ENCODE assay signal across 10 cellular contexts in the genomic region with DNA sequence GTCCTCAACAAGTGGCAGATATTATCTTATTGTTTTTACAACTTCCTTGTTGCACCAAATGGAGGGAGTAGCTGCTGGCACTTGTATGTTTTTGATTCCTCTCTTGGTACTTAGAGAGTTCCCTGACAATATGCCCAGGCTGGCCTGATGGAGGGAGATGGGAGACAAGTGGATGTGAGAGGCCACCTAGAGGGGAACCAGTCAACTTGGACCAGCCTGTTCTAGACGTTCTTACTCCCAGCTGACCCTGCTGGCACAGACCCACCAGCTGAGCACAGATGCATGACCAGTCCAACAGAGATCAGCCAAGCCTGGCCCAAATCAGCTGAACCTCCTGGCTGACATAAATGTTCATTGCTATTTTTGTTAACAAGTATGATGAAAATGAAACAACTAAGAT.
DNase-seq lines count a peak whose midpoint lies in the region; ATAC-seq and TF ChIP-seq lines count a peak whose summit lies in the region.
"Had no signal": no experiment of that assay in that cellular context is flagged by ENCODE, and none has a peak within 500 bp of the region (broad histone marks: within the 10 kb centered on the region; RNA-seq: fewer than 3 reads in every experiment).

No MANE protein-coding gene starts in this region.

- TF ChIP-seq CTCF in GM12864 (IDR thresholded peaks at IDR 0.05; ENCODE audit: low read depth, low read length, missing control alignments) (peak; percentile 18), fibroblast of mammary gland (conservative IDR thresholded peaks at IDR 0.05; ENCODE audit: control insufficient read depth, insufficient read depth, low read depth, low read length) (peak; percentile 29)

- ATAC-seq in GM18511 (IDR thresholded peaks at IDR 0.05; ENCODE audit: unreplicated experiment) (no peak), HG02798 (IDR thresholded peaks at IDR 0.05; ENCODE audit: poor library complexity, unreplicated experiment) (no peak)

- H3K4me3 ChIP-seq in GM12864 (ENCODE audit: low read depth, low read length), result no peak overlapping the region
- no peak overlapping the region for H3K4me3 ChIP-seq in fibroblast of mammary gland (ENCODE audit: control insufficient read depth, low read depth, low read length)

- no peak for DNase-seq in GM12864 (ENCODE audit: low read depth)
- peak; percentile 14 for DNase-seq in NCI-H510A (lab: John Stamatoyannopoulos, UW)
- peak; percentile 76 for DNase-seq in fibroblast of mammary gland (ENCODE audit: low read depth)
- peak; percentile 14 for DNase-seq in putamen (ENCODE audit: low spot score)
- no peak for DNase-seq in NCI-H1105 treated with DMSO at 0.1 percent for 48 hours (lab: John Stamatoyannopoulos, UW)
- no peak for DNase-seq in GF-D8 (lab: John Stamatoyannopoulos, UW)
- DNase-seq: aorta; stimulated activated naive CD4-positive, alpha-beta T cell treated with Interleukin-2 at 50 U/mL for 16 hours had no signal

Comparison
In these comparisons a context has a peak if more than half of its experiments do, and no peak if none do; other contexts are left out.
1. DNase-seq: peak in NCI-H510A (single experiment), fibroblast of mammary gland (single experiment) and putamen (single experiment); none in GM12864 (single experiment), NCI-H1105 treated with DMSO at 0.1 percent for 48 hours (single experiment) and GF-D8 (single experiment).